ENCODE assay signal across 1 cellular context in the genomic region with DNA sequence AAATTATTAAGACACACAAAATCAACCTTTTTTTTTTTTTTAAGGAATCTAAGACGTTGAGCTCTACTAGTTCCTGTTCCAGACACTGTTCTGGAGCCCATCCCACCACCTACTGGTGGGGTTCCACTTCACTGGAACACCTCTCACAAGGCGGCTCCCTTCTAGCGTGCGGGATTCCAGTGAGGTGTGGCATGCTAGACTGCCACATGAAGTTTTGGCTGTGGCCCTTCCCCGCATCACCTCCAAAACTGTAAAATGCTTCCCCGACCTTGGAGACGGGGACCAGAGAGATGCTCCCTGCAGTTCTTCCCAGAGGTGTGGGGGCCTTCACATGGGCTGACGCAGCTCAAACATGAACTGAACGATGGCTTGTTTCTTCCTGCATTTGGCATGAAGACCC.
TF ChIP-seq lines count a peak whose summit lies in the region.

No MANE protein-coding gene starts in this region.

TF ChIP-seq in GM12878, 131 proteins besides CTCF, POLR2A, EP300 and RAD21:
- TF ChIP-seq ZSCAN29 (IDR thresholded peaks at IDR 0.05), result no peak
- no peak for TF ChIP-seq PML (IDR thresholded peaks at IDR 0.05; ENCODE audit: low read length)
- TF ChIP-seq WRNIP1 (IDR thresholded peaks at IDR 0.05; ENCODE audit: borderline replicate concordance, low read depth, low read length), result no peak
- TF ChIP-seq ASH2L (IDR thresholded peaks at IDR 0.05; ENCODE audit: borderline replicate concordance, low read depth), result no peak
- TF ChIP-seq, protein P1, sequence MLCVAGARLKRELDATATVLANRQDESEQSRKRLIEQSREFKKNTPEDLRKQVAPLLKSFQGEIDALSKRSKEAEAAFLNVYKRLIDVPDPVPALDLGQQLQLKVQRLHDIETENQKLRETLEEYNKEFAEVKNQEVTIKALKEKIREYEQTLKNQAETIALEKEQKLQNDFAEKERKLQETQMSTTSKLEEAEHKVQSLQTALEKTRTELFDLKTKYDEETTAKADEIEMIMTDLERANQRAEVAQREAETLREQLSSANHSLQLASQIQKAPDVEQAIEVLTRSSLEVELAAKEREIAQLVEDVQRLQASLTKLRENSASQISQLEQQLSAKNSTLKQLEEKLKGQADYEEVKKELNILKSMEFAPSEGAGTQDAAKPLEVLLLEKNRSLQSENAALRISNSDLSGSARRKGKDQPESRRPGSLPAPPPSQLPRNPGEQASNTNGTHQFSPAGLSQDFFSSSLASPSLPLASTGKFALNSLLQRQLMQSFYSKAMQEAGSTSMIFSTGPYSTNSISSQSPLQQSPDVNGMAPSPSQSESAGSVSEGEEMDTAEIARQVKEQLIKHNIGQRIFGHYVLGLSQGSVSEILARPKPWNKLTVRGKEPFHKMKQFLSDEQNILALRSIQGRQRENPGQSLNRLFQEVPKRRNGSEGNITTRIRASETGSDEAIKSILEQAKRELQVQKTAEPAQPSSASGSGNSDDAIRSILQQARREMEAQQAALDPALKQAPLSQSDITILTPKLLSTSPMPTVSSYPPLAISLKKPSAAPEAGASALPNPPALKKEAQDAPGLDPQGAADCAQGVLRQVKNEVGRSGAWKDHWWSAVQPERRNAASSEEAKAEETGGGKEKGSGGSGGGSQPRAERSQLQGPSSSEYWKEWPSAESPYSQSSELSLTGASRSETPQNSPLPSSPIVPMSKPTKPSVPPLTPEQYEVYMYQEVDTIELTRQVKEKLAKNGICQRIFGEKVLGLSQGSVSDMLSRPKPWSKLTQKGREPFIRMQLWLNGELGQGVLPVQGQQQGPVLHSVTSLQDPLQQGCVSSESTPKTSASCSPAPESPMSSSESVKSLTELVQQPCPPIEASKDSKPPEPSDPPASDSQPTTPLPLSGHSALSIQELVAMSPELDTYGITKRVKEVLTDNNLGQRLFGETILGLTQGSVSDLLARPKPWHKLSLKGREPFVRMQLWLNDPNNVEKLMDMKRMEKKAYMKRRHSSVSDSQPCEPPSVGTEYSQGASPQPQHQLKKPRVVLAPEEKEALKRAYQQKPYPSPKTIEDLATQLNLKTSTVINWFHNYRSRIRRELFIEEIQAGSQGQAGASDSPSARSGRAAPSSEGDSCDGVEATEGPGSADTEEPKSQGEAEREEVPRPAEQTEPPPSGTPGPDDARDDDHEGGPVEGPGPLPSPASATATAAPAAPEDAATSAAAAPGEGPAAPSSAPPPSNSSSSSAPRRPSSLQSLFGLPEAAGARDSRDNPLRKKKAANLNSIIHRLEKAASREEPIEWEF (IDR thresholded peaks at IDR 0.05; ENCODE audit: insufficient replicate concordance, low read depth, low read length), result no peak
- TF ChIP-seq, protein P2, sequence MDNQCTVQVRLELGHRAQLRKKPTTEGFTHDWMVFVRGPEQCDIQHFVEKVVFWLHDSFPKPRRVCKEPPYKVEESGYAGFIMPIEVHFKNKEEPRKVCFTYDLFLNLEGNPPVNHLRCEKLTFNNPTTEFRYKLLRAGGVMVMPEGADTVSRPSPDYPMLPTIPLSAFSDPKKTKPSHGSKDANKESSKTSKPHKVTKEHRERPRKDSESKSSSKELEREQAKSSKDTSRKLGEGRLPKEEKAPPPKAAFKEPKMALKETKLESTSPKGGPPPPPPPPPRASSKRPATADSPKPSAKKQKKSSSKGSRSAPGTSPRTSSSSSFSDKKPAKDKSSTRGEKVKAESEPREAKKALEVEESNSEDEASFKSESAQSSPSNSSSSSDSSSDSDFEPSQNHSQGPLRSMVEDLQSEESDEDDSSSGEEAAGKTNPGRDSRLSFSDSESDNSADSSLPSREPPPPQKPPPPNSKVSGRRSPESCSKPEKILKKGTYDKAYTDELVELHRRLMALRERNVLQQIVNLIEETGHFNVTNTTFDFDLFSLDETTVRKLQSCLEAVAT (IDR thresholded peaks at IDR 0.05), result no peak
- TF ChIP-seq ZNF217 (IDR thresholded peaks at IDR 0.05), result no peak
- no peak for TF ChIP-seq KAT2A (conservative IDR thresholded peaks at IDR 0.05; ENCODE audit: control insufficient read depth, low read depth, low read length)
- TF ChIP-seq DPF2 (IDR thresholded peaks at IDR 0.05), result no peak
- no peak for TF ChIP-seq MXI1 (IDR thresholded peaks at IDR 0.05; ENCODE audit: low read depth, low read length)
- TF ChIP-seq TCF12 (IDR thresholded peaks at IDR 0.05; ENCODE audit: low read depth, low read length), result no peak
- TF ChIP-seq, protein P3, sequence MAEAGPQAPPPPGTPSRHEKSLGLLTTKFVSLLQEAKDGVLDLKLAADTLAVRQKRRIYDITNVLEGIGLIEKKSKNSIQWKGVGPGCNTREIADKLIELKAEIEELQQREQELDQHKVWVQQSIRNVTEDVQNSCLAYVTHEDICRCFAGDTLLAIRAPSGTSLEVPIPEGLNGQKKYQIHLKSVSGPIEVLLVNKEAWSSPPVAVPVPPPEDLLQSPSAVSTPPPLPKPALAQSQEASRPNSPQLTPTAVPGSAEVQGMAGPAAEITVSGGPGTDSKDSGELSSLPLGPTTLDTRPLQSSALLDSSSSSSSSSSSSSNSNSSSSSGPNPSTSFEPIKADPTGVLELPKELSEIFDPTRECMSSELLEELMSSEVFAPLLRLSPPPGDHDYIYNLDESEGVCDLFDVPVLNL (IDR thresholded peaks at IDR 0.05; ENCODE audit: low read depth, low read length), result no peak
- TF ChIP-seq ZNF384 (IDR thresholded peaks at IDR 0.05; ENCODE audit: borderline replicate concordance, low read depth, low read length), result no peak
